Comparison of ENCODE assay signal across 1 cellular context in the genomic region with DNA sequence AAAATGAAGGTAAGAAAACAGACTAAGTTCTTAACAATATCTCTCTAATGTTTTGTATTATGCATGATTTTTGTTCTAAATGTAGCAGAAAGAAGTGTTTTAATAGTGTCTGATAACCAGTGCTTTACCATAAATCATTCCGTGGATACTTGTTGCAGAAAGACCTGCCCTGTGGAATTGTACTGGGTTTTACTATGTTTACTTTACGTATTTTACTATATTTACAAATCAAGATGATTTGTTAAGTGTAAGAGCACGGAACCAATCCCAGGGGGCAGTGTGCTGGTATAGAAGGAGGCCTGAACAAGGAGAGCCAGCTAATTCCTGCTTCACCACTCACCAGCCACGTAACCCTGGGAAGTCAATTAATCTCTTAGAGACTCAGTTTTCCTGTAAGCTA.
TF ChIP-seq lines count a peak whose summit lies in the region.

No MANE protein-coding gene starts in this region.

TF ChIP-seq in HepG2, 621 proteins besides CTCF, POLR2A, EP300 and RAD21:
- TF ChIP-seq TEAD2 (CRISPR knock-in tag; IDR thresholded peaks at IDR 0.05) (no peak), REPIN1 (CRISPR knock-in tag; IDR thresholded peaks at IDR 0.05; ENCODE audit: borderline replicate concordance, low read depth) (no peak), NFIB (CRISPR knock-in tag; IDR thresholded peaks at IDR 0.05; ENCODE audit: borderline replicate concordance) (no peak), ZNF552 (CRISPR knock-in tag; IDR thresholded peaks at IDR 0.05; ENCODE audit: borderline replicate concordance) (no peak), NBN (conservative IDR thresholded peaks at IDR 0.05) (no peak), ZNF101 (CRISPR knock-in tag; IDR thresholded peaks at IDR 0.05; ENCODE audit: borderline replicate concordance, low read depth) (no peak), ZNF24 (IDR thresholded peaks at IDR 0.05) (no peak), ZNF160 (CRISPR knock-in tag; IDR thresholded peaks at IDR 0.05) (no peak)
- TF ChIP-seq, protein P1, sequence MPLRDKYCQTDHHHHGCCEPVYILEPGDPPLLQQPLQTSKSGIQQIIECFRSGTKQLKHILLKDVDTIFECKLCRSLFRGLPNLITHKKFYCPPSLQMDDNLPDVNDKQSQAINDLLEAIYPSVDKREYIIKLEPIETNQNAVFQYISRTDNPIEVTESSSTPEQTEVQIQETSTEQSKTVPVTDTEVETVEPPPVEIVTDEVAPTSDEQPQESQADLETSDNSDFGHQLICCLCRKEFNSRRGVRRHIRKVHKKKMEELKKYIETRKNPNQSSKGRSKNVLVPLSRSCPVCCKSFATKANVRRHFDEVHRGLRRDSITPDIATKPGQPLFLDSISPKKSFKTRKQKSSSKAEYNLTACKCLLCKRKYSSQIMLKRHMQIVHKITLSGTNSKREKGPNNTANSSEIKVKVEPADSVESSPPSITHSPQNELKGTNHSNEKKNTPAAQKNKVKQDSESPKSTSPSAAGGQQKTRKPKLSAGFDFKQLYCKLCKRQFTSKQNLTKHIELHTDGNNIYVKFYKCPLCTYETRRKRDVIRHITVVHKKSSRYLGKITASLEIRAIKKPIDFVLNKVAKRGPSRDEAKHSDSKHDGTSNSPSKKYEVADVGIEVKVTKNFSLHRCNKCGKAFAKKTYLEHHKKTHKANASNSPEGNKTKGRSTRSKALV (CRISPR knock-in tag; IDR thresholded peaks at IDR 0.05), result no peak
- TF ChIP-seq, protein P2, sequence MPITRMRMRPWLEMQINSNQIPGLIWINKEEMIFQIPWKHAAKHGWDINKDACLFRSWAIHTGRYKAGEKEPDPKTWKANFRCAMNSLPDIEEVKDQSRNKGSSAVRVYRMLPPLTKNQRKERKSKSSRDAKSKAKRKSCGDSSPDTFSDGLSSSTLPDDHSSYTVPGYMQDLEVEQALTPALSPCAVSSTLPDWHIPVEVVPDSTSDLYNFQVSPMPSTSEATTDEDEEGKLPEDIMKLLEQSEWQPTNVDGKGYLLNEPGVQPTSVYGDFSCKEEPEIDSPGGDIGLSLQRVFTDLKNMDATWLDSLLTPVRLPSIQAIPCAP (CRISPR knock-in tag; IDR thresholded peaks at IDR 0.05; ENCODE audit: low read depth), result no peak
- TF ChIP-seq, protein P3, sequence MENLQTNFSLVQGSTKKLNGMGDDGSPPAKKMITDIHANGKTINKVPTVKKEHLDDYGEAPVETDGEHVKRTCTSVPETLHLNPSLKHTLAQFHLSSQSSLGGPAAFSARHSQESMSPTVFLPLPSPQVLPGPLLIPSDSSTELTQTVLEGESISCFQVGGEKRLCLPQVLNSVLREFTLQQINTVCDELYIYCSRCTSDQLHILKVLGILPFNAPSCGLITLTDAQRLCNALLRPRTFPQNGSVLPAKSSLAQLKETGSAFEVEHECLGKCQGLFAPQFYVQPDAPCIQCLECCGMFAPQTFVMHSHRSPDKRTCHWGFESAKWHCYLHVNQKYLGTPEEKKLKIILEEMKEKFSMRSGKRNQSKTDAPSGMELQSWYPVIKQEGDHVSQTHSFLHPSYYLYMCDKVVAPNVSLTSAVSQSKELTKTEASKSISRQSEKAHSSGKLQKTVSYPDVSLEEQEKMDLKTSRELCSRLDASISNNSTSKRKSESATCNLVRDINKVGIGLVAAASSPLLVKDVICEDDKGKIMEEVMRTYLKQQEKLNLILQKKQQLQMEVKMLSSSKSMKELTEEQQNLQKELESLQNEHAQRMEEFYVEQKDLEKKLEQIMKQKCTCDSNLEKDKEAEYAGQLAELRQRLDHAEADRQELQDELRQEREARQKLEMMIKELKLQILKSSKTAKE (CRISPR knock-in tag; IDR thresholded peaks at IDR 0.05; ENCODE audit: borderline replicate concordance), result no peak
- TF ChIP-seq, protein P4, sequence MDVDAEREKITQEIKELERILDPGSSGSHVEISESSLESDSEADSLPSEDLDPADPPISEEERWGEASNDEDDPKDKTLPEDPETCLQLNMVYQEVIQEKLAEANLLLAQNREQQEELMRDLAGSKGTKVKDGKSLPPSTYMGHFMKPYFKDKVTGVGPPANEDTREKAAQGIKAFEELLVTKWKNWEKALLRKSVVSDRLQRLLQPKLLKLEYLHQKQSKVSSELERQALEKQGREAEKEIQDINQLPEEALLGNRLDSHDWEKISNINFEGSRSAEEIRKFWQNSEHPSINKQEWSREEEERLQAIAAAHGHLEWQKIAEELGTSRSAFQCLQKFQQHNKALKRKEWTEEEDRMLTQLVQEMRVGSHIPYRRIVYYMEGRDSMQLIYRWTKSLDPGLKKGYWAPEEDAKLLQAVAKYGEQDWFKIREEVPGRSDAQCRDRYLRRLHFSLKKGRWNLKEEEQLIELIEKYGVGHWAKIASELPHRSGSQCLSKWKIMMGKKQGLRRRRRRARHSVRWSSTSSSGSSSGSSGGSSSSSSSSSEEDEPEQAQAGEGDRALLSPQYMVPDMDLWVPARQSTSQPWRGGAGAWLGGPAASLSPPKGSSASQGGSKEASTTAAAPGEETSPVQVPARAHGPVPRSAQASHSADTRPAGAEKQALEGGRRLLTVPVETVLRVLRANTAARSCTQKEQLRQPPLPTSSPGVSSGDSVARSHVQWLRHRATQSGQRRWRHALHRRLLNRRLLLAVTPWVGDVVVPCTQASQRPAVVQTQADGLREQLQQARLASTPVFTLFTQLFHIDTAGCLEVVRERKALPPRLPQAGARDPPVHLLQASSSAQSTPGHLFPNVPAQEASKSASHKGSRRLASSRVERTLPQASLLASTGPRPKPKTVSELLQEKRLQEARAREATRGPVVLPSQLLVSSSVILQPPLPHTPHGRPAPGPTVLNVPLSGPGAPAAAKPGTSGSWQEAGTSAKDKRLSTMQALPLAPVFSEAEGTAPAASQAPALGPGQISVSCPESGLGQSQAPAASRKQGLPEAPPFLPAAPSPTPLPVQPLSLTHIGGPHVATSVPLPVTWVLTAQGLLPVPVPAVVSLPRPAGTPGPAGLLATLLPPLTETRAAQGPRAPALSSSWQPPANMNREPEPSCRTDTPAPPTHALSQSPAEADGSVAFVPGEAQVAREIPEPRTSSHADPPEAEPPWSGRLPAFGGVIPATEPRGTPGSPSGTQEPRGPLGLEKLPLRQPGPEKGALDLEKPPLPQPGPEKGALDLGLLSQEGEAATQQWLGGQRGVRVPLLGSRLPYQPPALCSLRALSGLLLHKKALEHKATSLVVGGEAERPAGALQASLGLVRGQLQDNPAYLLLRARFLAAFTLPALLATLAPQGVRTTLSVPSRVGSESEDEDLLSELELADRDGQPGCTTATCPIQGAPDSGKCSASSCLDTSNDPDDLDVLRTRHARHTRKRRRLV (CRISPR knock-in tag; IDR thresholded peaks at IDR 0.05), result no peak
- TF ChIP-seq, protein P5, sequence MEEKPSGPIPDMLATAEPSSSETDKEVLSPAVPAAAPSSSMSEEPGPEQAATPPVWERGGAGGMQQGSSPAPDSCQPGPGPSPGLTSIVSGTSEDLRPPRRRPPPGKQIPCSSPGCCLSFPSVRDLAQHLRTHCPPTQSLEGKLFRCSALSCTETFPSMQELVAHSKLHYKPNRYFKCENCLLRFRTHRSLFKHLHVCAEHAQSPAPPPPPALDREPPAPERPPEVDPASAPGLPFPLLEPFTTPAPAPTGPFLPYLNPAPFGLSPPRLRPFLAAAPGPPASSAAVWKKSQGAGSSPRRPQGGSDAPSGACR (CRISPR knock-in tag; IDR thresholded peaks at IDR 0.05), result no peak
